In the genomic region with DNA sequence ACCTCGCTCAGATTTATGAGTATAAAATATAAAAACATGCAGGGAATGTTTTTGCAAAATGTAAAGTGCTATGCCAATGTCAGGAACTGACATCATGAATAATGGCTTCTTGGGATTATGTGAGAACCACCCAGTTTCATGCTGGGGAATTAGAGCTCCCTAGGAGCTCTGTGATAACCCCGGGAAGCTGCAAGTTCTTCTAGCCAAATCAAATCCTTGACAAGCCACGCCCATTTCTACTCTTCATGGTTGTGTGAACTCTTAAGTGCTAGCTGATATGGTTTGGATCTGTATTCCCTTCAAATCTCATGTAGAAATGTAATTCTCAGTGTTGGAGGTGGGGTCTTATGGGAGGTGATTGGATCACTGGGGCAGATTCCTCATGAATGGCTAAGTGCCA, we compare ENCODE assay signal across 21 cellular contexts.
"Had no signal": no experiment of that assay in that cellular context is flagged by ENCODE, and none has a peak within 500 bp of the region (broad histone marks: within the 10 kb centered on the region; RNA-seq: fewer than 3 reads in every experiment).

No MANE protein-coding gene starts in this region.

- H3K9me3 ChIP-seq: adrenal gland, breast epithelium, colonic mucosa, MG63, Peyer's patch had no signal

- H3K36me3 ChIP-seq: adrenal gland, breast epithelium, colonic mucosa, MG63, Peyer's patch had no signal

- H3K27me3 ChIP-seq: colonic mucosa, MG63, Peyer's patch had no signal

- H3K27ac ChIP-seq: adrenal gland, breast epithelium, colonic mucosa, Peyer's patch had no signal

- ATAC-seq: activated CD8-positive, alpha-beta T cell treated with anti-CD3 and anti-CD28 coated beads, Interleukin-2, amount 10 ng/mL, durations not matched to agents 7 days and 5 days; WTC11 had no signal

- H3K4me1 ChIP-seq: adrenal gland, breast epithelium, colonic mucosa, Peyer's patch had no signal

- H3K4me3 ChIP-seq: adrenal gland, breast epithelium, colonic mucosa, MG63, Peyer's patch had no signal

- DNase-seq: activated CD4-positive, alpha-beta T cell treated with anti-CD3 and anti-CD28 coated beads for 48 hours; activated CD4-positive, alpha-beta T cell treated with anti-CD3 and anti-CD28 coated beads, Interleukin-2, amount 50 U/mL, for 4 hours; activated CD4-positive, CD25-positive, alpha-beta regulatory T cell treated with anti-CD3 and anti-CD28 coated beads, Interleukin-2, amount 50 U/mL, for 72 hours; activated CD8-positive, alpha-beta memory T cell treated with anti-CD3 and anti-CD28 coated beads, Interleukin-2, amount 50 U/mL, for 48 hours; activated CD8-positive, alpha-beta T cell treated with anti-CD3 and anti-CD28 coated beads, Interleukin-2, amount 10 ng/mL, durations not matched to agents 7 days and 5 days; activated naive CD4-positive, alpha-beta T cell treated with anti-CD3 and anti-CD28 coated beads, Interleukin-2, amount 50 U/mL, for 16 hours; activated naive CD8-positive, alpha-beta T cell treated with anti-CD3 and anti-CD28 coated beads, Interleukin-2, amount 10 ng/mL, durations not matched to agents 7 days and 5 days; activated T-cell treated with anti-CD3 and anti-CD28 coated beads, Interleukin-2, amount 50 U/mL, for 1 hour; adrenal gland; anterior cingulate cortex; caudate nucleus; colonic mucosa; MG63; NCI-H1048; NCI-H146; NCI-H2029; NCI-H2107; Peyer's patch; SHP77 had no signal
